ENCODE assay signal across 11 cellular contexts in the genomic region with DNA sequence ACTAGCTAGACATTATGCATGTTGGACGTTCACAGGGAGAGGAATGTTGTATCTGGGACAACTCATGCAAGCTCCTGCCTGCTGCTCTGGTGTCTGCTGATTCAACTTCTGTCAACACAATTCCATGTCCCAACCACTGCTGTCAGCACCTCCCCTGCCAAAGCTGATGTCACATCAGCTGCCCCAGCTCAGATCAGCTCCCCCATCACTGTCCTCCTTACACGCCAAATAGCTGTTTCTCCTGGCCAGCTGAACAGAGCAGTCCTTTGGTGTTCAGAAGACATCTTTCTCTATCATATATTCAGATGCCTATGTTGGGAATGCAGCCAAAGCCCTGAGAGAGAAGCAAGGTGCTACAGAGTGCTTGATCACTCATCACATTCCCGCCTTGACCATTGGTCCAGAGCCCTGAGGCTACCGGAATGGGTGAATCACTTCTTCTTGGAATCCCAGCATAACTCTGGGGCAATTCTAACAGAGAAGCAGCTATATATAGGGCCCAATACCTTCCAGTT.
DNase-seq lines count a peak whose midpoint lies in the region; ATAC-seq and TF ChIP-seq lines count a peak whose summit lies in the region.
"Had no signal": no experiment of that assay in that cellular context is flagged by ENCODE, and none has a peak within 500 bp of the region (broad histone marks: within the 10 kb centered on the region; RNA-seq: fewer than 3 reads in every experiment).

No MANE protein-coding gene starts in this region.

- CTCF ChIA-PET in T-cell (lab: Charles Lee) = interaction anchor here in 1 of 2 donors (0.6 kb wide), 1 partner anchor 557 kb away, joined by 3 read pairs; no protein-coding TSS in a partner anchor

- H3K27me3 ChIP-seq in ascending aorta (no peaks in the 10 kb centered on the region), heart left ventricle (no peaks in the 10 kb centered on the region)

- H3K36me3 ChIP-seq in ascending aorta (no peaks in the 10 kb centered on the region), heart left ventricle (no peaks in the 10 kb centered on the region)

- peaks cover 8 to 12% of the 10 kb centered on the region in 2 donors for H3K4me1 Mint-ChIP-seq in stimulated activated naive B cell treated with anti-CD40 and anti-IgM and Interleukin-4, amounts not matched to agents 10 μg/mL and 1 μg/mL and 100 μg/mL, for 72 hours
- no peaks in the 10 kb centered on the region for H3K4me1 Mint-ChIP-seq in T-cell

- intact Hi-C loops in ascending aorta (cut with DNase I) = loop anchor here (2.0 kb wide), 1 partner anchor 375 kb away; a partner anchor contains a TSS
- intact Hi-C loops in heart left ventricle (cut with DNase I) = loop anchor here in 5 of 10 donors (2.0 to 10.0 kb wide), 6 partner anchors 29 to 379 kb away; a partner anchor contains a TSS

- H3K4me1 ChIP-seq in ascending aorta (no peaks in the 10 kb centered on the region), heart left ventricle (peaks cover 0 to 21% (median 10%) of the 10 kb centered on the region in 12 donors)

- TF ChIP-seq CTCF in ascending aorta (IDR thresholded peaks at IDR 0.05) = no peak
- TF ChIP-seq CTCF in heart left ventricle (IDR thresholded peaks at IDR 0.05) = no peak

- DNase-seq in H4 (ENCODE audit: low spot score) (peak; percentile 16), ascending aorta (ENCODE audit: low spot score in 2 of 2) (peak in 1 of 2 donors; percentile 81), heart left ventricle (peak; percentile 69 to 91 (median 79)), activated gamma-delta T cell treated with Interleukin-2 at 50 U/mL for 16 hours (no peak), NCI-H510A (lab: John Stamatoyannopoulos, UW) (no peak), mucosa of gallbladder (ENCODE audit: low spot score) (no peak), T-cell (no peak)
- no peak for DNase-seq in stimulated activated naive B cell treated with anti-CD40 and anti-IgM and Interleukin-4, amounts not matched to agents 10 μg/mL and 1 μg/mL and 100 μg/mL, for 72 hours
- DNase-seq: activated naive CD4-positive, alpha-beta T cell treated with Interleukin-2 at 50 U/mL for 16 hours; NCI-H2081 had no signal

- peaks cover 3 to 7% of the 10 kb centered on the region in 2 donors for H3K9me3 Mint-ChIP-seq in stimulated activated naive B cell treated with anti-CD40 and anti-IgM and Interleukin-4, amounts not matched to agents 10 μg/mL and 1 μg/mL and 100 μg/mL, for 72 hours
- no peaks in the 10 kb centered on the region for H3K9me3 Mint-ChIP-seq in T-cell
- H3K9me3 Mint-ChIP-seq: T-helper 2 cell treated with Interferon-gamma antibody and Interleukin-4, amounts not matched to agents 5 μg/mL and 100 μg/mL, for 36 hours had no signal

- H3K27me3 Mint-ChIP-seq in stimulated activated naive B cell treated with anti-CD40 and anti-IgM and Interleukin-4, amounts not matched to agents 10 μg/mL and 1 μg/mL and 100 μg/mL, for 72 hours = peaks cover 5 to 8% of the 10 kb centered on the region in 2 donors
- H3K27me3 Mint-ChIP-seq in T-cell = peaks cover 15 to 17% of the 10 kb centered on the region in 2 donors

- no peak for TF ChIP-seq POLR2A in heart left ventricle (IDR thresholded peaks at IDR 0.05)

- WGBS in heart left ventricle, 4 donors = 28 to 45% (median 37%) methylated on average over 4 of the region's 4 CpGs

- H3K4me3 Mint-ChIP-seq in stimulated activated naive B cell treated with anti-CD40 and anti-IgM and Interleukin-4, amounts not matched to agents 10 μg/mL and 1 μg/mL and 100 μg/mL, for 72 hours = no peak overlapping the region
- H3K4me3 Mint-ChIP-seq in T-cell = no peak overlapping the region
- H3K4me3 Mint-ChIP-seq: T-helper 2 cell treated with Interferon-gamma antibody and Interleukin-4, amounts not matched to agents 5 μg/mL and 100 μg/mL, for 36 hours had no signal

- H3K4me3 ChIP-seq in ascending aorta (no peak overlapping the region), heart left ventricle (peak overlapping the region in 1 of 12 donors; percentile 2)

- peaks cover 3 to 11% of the 10 kb centered on the region in 2 donors for H3K36me3 Mint-ChIP-seq in stimulated activated naive B cell treated with anti-CD40 and anti-IgM and Interleukin-4, amounts not matched to agents 10 μg/mL and 1 μg/mL and 100 μg/mL, for 72 hours
- H3K36me3 Mint-ChIP-seq in T-cell = no peaks in the 10 kb centered on the region

- H3K27ac ChIP-seq in ascending aorta = peak overlapping the region; percentile 46 to 55
- peak overlapping the region in 11 of 12 donors; percentile 25 to 82 (median 67) for H3K27ac ChIP-seq in heart left ventricle

- H3K27ac Mint-ChIP-seq in stimulated activated naive B cell treated with anti-CD40 and anti-IgM and Interleukin-4, amounts not matched to agents 10 μg/mL and 1 μg/mL and 100 μg/mL, for 72 hours = peak overlapping the region; percentile 84
- no peak overlapping the region for H3K27ac Mint-ChIP-seq in T-cell
- H3K27ac Mint-ChIP-seq: T-helper 2 cell treated with Interferon-gamma antibody and Interleukin-4, amounts not matched to agents 5 μg/mL and 100 μg/mL, for 36 hours had no signal

- ATAC-seq in heart left ventricle = peak; percentile 97 to 99 (median 98)
- ATAC-seq in stimulated activated naive B cell treated with anti-CD40 and anti-IgM and Interleukin-4, amounts not matched to agents 10 μg/mL and 1 μg/mL and 100 μg/mL, for 72 hours (replicated peaks) = peak in 1 of 2 donors; percentile 27
- no peak for ATAC-seq in T-cell (replicated peaks in 1 of 4)

- no peaks in the 10 kb centered on the region for H3K9me3 ChIP-seq in ascending aorta
- H3K9me3 ChIP-seq in heart left ventricle = no peaks in the 10 kb centered on the region

- POLR2A ChIA-PET in T-cell (lab: Charles Lee) = no interaction called here

Comparison
In these comparisons a context has a peak if more than half of its experiments do, and no peak if none do; other contexts are left out.
1. DNase-seq: peak in H4 (single experiment) and heart left ventricle (5 of 5); none in stimulated activated naive B cell treated with anti-CD40 and anti-IgM and Interleukin-4, amounts not matched to agents 10 μg/mL and 1 μg/mL and 100 μg/mL, for 72 hours (single experiment), activated gamma-delta T cell treated with Interleukin-2 at 50 U/mL for 16 hours (single experiment), NCI-H510A (single experiment), mucosa of gallbladder (single experiment) and T-cell (0 of 34).
2. ATAC-seq: peak in heart left ventricle (4 of 4); none in T-cell (0 of 4).